In genomic region chr19:47714855-47715254, GRCh38 we compare ENCODE assay signal across 9 cellular contexts. TPM values are rescaled to one million over a fixed set of nuclear protein-coding genes. Genes with fewer than 3 reads are reported as not detected.
A peak's percentile ranks its signal among the peaks of the same experiment; 100 is the strongest.
DNase-seq lines count a peak whose midpoint lies in the region; ATAC-seq and TF ChIP-seq lines count a peak whose summit lies in the region.
"Not testable (repeated sequence)": the region's sequence is repeated elsewhere in the genome, so short reads cannot be mapped to it uniquely, and the experiment has no call there.
"Had no signal": no experiment of that assay in that cellular context is flagged by ENCODE, and none has a peak within 500 bp of the region (broad histone marks: within the 10 kb centered on the region; RNA-seq: fewer than 3 reads in every experiment).

No MANE protein-coding gene starts in this region.

- not testable (repeated sequence) for H3K4me3 ChIP-seq in HCT116 (replicated peaks in 1 of 2; ENCODE audit: low read depth in 1 of 2, low read length in 2 of 2); uterus
- peak overlapping the region; percentile 88 to 100 for H3K4me3 ChIP-seq in ascending aorta
- peak overlapping the region; percentile 72 to 97 (median 94) for H3K4me3 ChIP-seq in fibroblast of lung (replicated peaks in 1 of 4; ENCODE audit: control extremely low read depth in 1 of 4, insufficient read depth in 1 of 4, low read depth in 3 of 4, low read length in 4 of 4)
- peak overlapping the region; percentile 79 for H3K4me3 ChIP-seq in right cardiac atrium (ENCODE audit: low read length)
- peak overlapping the region; percentile 97 for H3K4me3 ChIP-seq in osteoblast (ENCODE audit: insufficient read depth, low read length)
- peak overlapping the region in 5 of 8 donors; percentile 42 to 71 (median 52) for H3K4me3 ChIP-seq in spleen

- intact Hi-C loops in HCT116 (cut with micrococcal nuclease); ascending aorta (cut with DNase I): not testable (repeated sequence)
- intact Hi-C loops in right cardiac atrium (cut with DNase I) = loop anchor here in 1 of 4 donors (5.0 kb wide), 1 partner anchor 72 kb away; no protein-coding TSS in a partner anchor
- intact Hi-C loops in spleen (cut with DNase I; ENCODE audit: low total_unique reads) = loop anchor here (10.0 kb wide), 1 partner anchor 70 kb away; no protein-coding TSS in a partner anchor
- intact Hi-C loops in uterus (cut with DNase I; ENCODE audit: low total_unique reads) = loop anchor here (10.0 kb wide), 1 partner anchor 70 kb away; no protein-coding TSS in a partner anchor

- peak overlapping the region; percentile 100 for H3K4me3 Mint-ChIP-seq in chondrocyte (ENCODE audit: unreplicated experiment)

- not testable (repeated sequence) for H3K27me3 ChIP-seq in HCT116 (ENCODE audit: insufficient read depth, low read length); ascending aorta; fibroblast of lung (ENCODE audit: control insufficient read depth, insufficient read depth, low read length); right cardiac atrium (ENCODE audit: control insufficient read depth, insufficient read depth); osteoblast (ENCODE audit: insufficient read depth, low read length); uterus
- peaks cover 0 to 43% (median 3%) of the 10 kb centered on the region in 7 donors for H3K27me3 ChIP-seq in spleen (replicated peaks in 1 of 7)

- DNase-seq in HCT116 (ENCODE audit: low read depth, low spot score); ascending aorta (ENCODE audit: low spot score in 2 of 2); chondrocyte (ENCODE audit: low spot score); fibroblast of lung (ENCODE audit: low read depth in 2 of 2); right cardiac atrium; osteoblast (ENCODE audit: insufficient read length, low spot score, missing footprints); spleen; uterus: not testable (repeated sequence)

- CTCF ChIA-PET in HCT116 (lab: Charles Lee) = interaction anchor here (3.9 to 4.4 kb wide), 2 partner anchors 11 to 29 kb away, joined by 62 to 68 read pairs; partner anchors contain the start of gene NOP53

- peaks cover 44% of the 10 kb centered on the region for H3K79me2 ChIP-seq in HCT116 (ENCODE audit: insufficient read depth, low read length)
- peaks cover 48% of the 10 kb centered on the region for H3K79me2 ChIP-seq in fibroblast of lung (ENCODE audit: control insufficient read depth, insufficient read depth, low read length)
- H3K79me2 ChIP-seq in osteoblast (ENCODE audit: insufficient read depth, low read length) = peaks cover 53% of the 10 kb centered on the region

- peaks cover 5 to 17% of the 10 kb centered on the region in 2 experiments; a peak in 3 of 4 replicates for H3K4me1 ChIP-seq in HCT116 (ENCODE audit: control insufficient read depth in 1 of 2, insufficient read depth in 2 of 2, low read length in 2 of 2)
- peaks cover 8 to 52% of the 10 kb centered on the region in 2 donors for H3K4me1 ChIP-seq in ascending aorta
- peaks cover 22% of the 10 kb centered on the region for H3K4me1 ChIP-seq in fibroblast of lung (ENCODE audit: control insufficient read depth, extremely low read depth, insufficient read depth, low read length)
- not testable (repeated sequence) for H3K4me1 ChIP-seq in right cardiac atrium (ENCODE audit: control insufficient read depth, insufficient read depth, low read length)
- peaks cover 23% of the 10 kb centered on the region for H3K4me1 ChIP-seq in osteoblast (ENCODE audit: insufficient read depth, low read length)
- peaks cover 3 to 60% (median 30%) of the 10 kb centered on the region in 6 donors for H3K4me1 ChIP-seq in spleen
- peaks cover 0 to 23% of the 10 kb centered on the region in 2 donors for H3K4me1 ChIP-seq in uterus

- peaks cover 27% of the 10 kb centered on the region for H3K36me3 Mint-ChIP-seq in chondrocyte (ENCODE audit: low read depth)

- not testable (repeated sequence) for BruUV-seq in HCT116 (replicated peaks; lab: Mats Ljungman, UMichigan)

- POLR2A ChIA-PET in HCT116 (lab: Charles Lee) = interaction anchor here (1.8 kb wide), 1 partner anchor 13 kb away, joined by 4 read pairs; no protein-coding TSS in a partner anchor

- not testable (repeated sequence) for ATAC-seq in HCT116, right cardiac atrium

- peak overlapping the region; percentile 89 for H3K4me2 ChIP-seq in HCT116 (ENCODE audit: low read length)
- H3K4me2 ChIP-seq in fibroblast of lung (ENCODE audit: extremely low read depth, insufficient read depth, low read length) = peak overlapping the region; percentile 98
- H3K4me2 ChIP-seq in osteoblast (ENCODE audit: insufficient read depth, low read length) = peak overlapping the region; percentile 81

- H3K4me1 Mint-ChIP-seq in chondrocyte (ENCODE audit: low read depth) = peaks cover 62% of the 10 kb centered on the region

- H3K27ac ChIP-seq in HCT116 (ENCODE audit: low read depth, low read length); right cardiac atrium (ENCODE audit: low read length); osteoblast (ENCODE audit: low read depth, low read length); spleen: not testable (repeated sequence)
- peak overlapping the region; percentile 87 to 98 for H3K27ac ChIP-seq in ascending aorta
- peak overlapping the region; percentile 44 for H3K27ac ChIP-seq in fibroblast of lung (ENCODE audit: insufficient read depth, low read length)
- peak overlapping the region; percentile 98 to 99 for H3K27ac ChIP-seq in uterus

- not testable (repeated sequence) for H2AFZ ChIP-seq in HCT116 (ENCODE audit: low read depth, low read length, poor library complexity, severe bottlenecking); fibroblast of lung (ENCODE audit: low read length); osteoblast (ENCODE audit: low read length)

- TF ChIP-seq CTCF in HCT116 (IDR thresholded peaks at IDR 0.05 in 2 of 3, conservative IDR thresholded peaks at IDR 0.05 in 1 of 3; ENCODE audit: borderline replicate concordance in 1 of 3, insufficient read depth in 1 of 3, low read depth in 2 of 3, low read length in 2 of 3); ascending aorta (IDR thresholded peaks at IDR 0.05); chondrocyte (IDR thresholded peaks at IDR 0.05); fibroblast of lung (conservative IDR thresholded peaks at IDR 0.05 in 1 of 2, IDR thresholded peaks at IDR 0.05 in 1 of 2; ENCODE audit: low read depth in 1 of 2, low read length in 2 of 2); osteoblast (IDR thresholded peaks at IDR 0.05; ENCODE audit: extremely low read depth, low read depth, low read length); spleen (IDR thresholded peaks at IDR 0.05 in 8 of 11, conservative IDR thresholded peaks at IDR 0.05 in 3 of 11); uterus (IDR thresholded peaks at IDR 0.05): not testable (repeated sequence)

- TF ChIP-seq POLR2A in HCT116 (IDR thresholded peaks at IDR 0.05; ENCODE audit: borderline replicate concordance, extremely low read depth, insufficient read depth, insufficient read length); spleen (IDR thresholded peaks at IDR 0.05); uterus (IDR thresholded peaks at IDR 0.05): not testable (repeated sequence)

- not testable (repeated sequence) for H3K9ac ChIP-seq in HCT116 (ENCODE audit: low read length)
- H3K9ac ChIP-seq in fibroblast of lung (ENCODE audit: insufficient read depth, low read length) = peak overlapping the region; percentile 13

- H3K27me3 Mint-ChIP-seq in chondrocyte (ENCODE audit: low read depth) = not testable (repeated sequence)

- RAD21 ChIA-PET in HCT116 (lab: Charles Lee; ENCODE audit: low non-redundant PET in 1 of 2, low total read pairs in 2 of 2, uncharacterized antibody in 2 of 2, unreplicated experiment in 2 of 2) = not testable (repeated sequence)

- not testable (repeated sequence) for TF ChIP-seq RAD21 in HCT116 (IDR thresholded peaks at IDR 0.05; ENCODE audit: low read depth)

- not testable (repeated sequence) for H3K9me2 ChIP-seq in HCT116 (ENCODE audit: insufficient read depth)

- H4K20me1 ChIP-seq in HCT116 (ENCODE audit: insufficient read depth); fibroblast of lung (ENCODE audit: control insufficient read depth, extremely low read depth, insufficient read depth, low read length): not testable (repeated sequence)
- H4K20me1 ChIP-seq in osteoblast (ENCODE audit: insufficient read depth, low read length) = peaks cover 19% of the 10 kb centered on the region

- not testable (repeated sequence) for H3K9me3 ChIP-seq in HCT116 (ENCODE audit: control insufficient read depth in 1 of 2, insufficient read depth in 1 of 2, low read depth in 1 of 2, low read length in 2 of 2); ascending aorta; fibroblast of lung (ENCODE audit: control insufficient read depth, insufficient read depth, low read depth, low read length); right cardiac atrium (ENCODE audit: control insufficient read depth, low read length); osteoblast (ENCODE audit: low read depth, low read length); uterus
- peaks cover 0 to 12% (median 0%) of the 10 kb centered on the region in 8 donors for H3K9me3 ChIP-seq in spleen

- H3K27ac Mint-ChIP-seq in chondrocyte (ENCODE audit: unreplicated experiment) = peak overlapping the region; percentile 5

- peaks cover 3 to 12% of the 10 kb centered on the region in 2 experiments; a peak in 1 of 4 replicates for H3K36me3 ChIP-seq in HCT116 (ENCODE audit: control insufficient read depth in 1 of 2, insufficient read depth in 2 of 2, low read length in 2 of 2)
- peaks cover 19 to 22% of the 10 kb centered on the region in 2 donors for H3K36me3 ChIP-seq in ascending aorta
- H3K36me3 ChIP-seq in fibroblast of lung (ENCODE audit: control insufficient read depth, insufficient read depth, low read length) = peaks cover 16% of the 10 kb centered on the region
- peaks cover 22% of the 10 kb centered on the region for H3K36me3 ChIP-seq in osteoblast (ENCODE audit: insufficient read depth, low read length)
- peaks cover 0 to 13% (median 2%) of the 10 kb centered on the region in 6 donors for H3K36me3 ChIP-seq in spleen
- not testable (repeated sequence) for H3K36me3 ChIP-seq in uterus

- not testable (repeated sequence) for H3K9me3 Mint-ChIP-seq in chondrocyte (ENCODE audit: low read depth)

RNA-seq across cellular contexts. Expression of gene EHD2, which starts 1.6 kb away (rescaled TPM):
- 60.5 TPM for total RNA-seq in HCT116 (2021; ENCODE audit: unreplicated experiment)
- polyA plus RNA-seq in HCT116 (2012) = 66.6 and 71.3 TPM in 2 replicates
- total RNA-seq in ascending aorta = 342 TPM
- 304 to 497 TPM (median 493 TPM) in 3 replicates for total RNA-seq in chondrocyte
- total RNA-seq in fibroblast of lung = 106 and 192 TPM in 2 replicates
- 96.5 and 97.0 TPM in 2 replicates for polyA plus RNA-seq in fibroblast of lung
- 422 and 520 TPM in 2 replicates for polyA plus RNA-seq in fibroblast of lung (2012)
- polyA minus RNA-seq in fibroblast of lung (ENCODE audit: low replicate concordance) = 423 and 614 TPM in 2 replicates
- total RNA-seq in right cardiac atrium = 10 to 100 TPM; 32.8 to 61.9 (median 49.1) TPM
- 34.8 TPM for polyA plus RNA-seq in right cardiac atrium
- 136 and 144 TPM in 2 replicates for total RNA-seq in osteoblast
- total RNA-seq in spleen = 10 to 100 TPM; 48.9 to 87.7 (median 64.3) TPM
- polyA plus RNA-seq in spleen = 10 to 100 TPM in 2 of 3 donors, 1 to 10 TPM in 1; 6.9 to 18.4 (median 10.6) TPM
- 100 to 1,000 TPM in 1 of 4 donors, 10 to 100 TPM in 3; 72.0 to 198 (median 82.9) TPM for total RNA-seq in uterus
- polyA plus RNA-seq: naive thymus-derived CD4-positive, alpha-beta T cell had no signal

RNA-seq across cellular contexts. Expression of gene NOP53, which starts 30.5 kb away (rescaled TPM):
- total RNA-seq in HCT116 (2021; ENCODE audit: unreplicated experiment) (322 TPM), ascending aorta (385 TPM), chondrocyte (91.7 to 122 TPM (median 108 TPM) in 3 replicates), fibroblast of lung (59.6 and 110 TPM in 2 replicates), right cardiac atrium (100 to 1,000 TPM; 191 to 248 (median 237) TPM), osteoblast (55.7 and 56.6 TPM in 2 replicates), spleen (100 to 1,000 TPM; 280 to 442 (median 379) TPM), uterus (100 to 1,000 TPM; 116 to 555 (median 444) TPM)
- polyA plus RNA-seq in HCT116 (2012) = 333 and 353 TPM in 2 replicates
- polyA plus RNA-seq in fibroblast of lung (47.2 and 60.8 TPM in 2 replicates), right cardiac atrium (322 TPM), spleen (100 to 1,000 TPM; 709 to 858 (median 815) TPM)
- polyA plus RNA-seq in fibroblast of lung (2012) = 151 and 182 TPM in 2 replicates
- polyA minus RNA-seq in fibroblast of lung (ENCODE audit: low replicate concordance) = 18.5 and 20.5 TPM in 2 replicates
